16 cellular contexts compared by ENCODE assay signal in genomic region chr5:143271431-143271830, GRCh38.
"Had no signal": no experiment of that assay in that cellular context is flagged by ENCODE, and none has a peak within 500 bp of the region (broad histone marks: within the 10 kb centered on the region; RNA-seq: fewer than 3 reads in every experiment).

No MANE protein-coding gene starts in this region.

- H3K27me3 ChIP-seq: brain microvascular endothelial cell, esophagus muscularis mucosa, tibial artery, uterus had no signal

- H3K36me3 ChIP-seq: brain microvascular endothelial cell, esophagus muscularis mucosa, prostate gland, tibial artery, uterus had no signal

- H3K27ac ChIP-seq: brain microvascular endothelial cell, coronary artery, esophagus muscularis mucosa, prostate gland, tibial artery, uterus had no signal

- H3K4me1 ChIP-seq: esophagus muscularis mucosa, prostate gland, tibial artery, uterus had no signal

- H3K4me3 ChIP-seq: coronary artery, esophagus muscularis mucosa, prostate gland, tibial artery, uterus had no signal

- DNase-seq: activated CD4-positive, alpha-beta T cell treated with anti-CD3 and anti-CD28 coated beads, Interleukin-2, amount 50 U/mL, for 1 hour; activated CD8-positive, alpha-beta memory T cell treated with anti-CD3 and anti-CD28 coated beads for 24 hours; activated naive CD8-positive, alpha-beta T cell treated with anti-CD3 and anti-CD28 coated beads, Interleukin-2, amount 10 ng/mL, durations not matched to agents 7 days and 5 days; brain microvascular endothelial cell; effector CD4-positive, alpha-beta T cell; islet precursor cell; midbrain; right cardiac atrium; small intestine; stimulated activated CD4-positive, alpha-beta T cell treated with anti-CD3 and anti-CD28 coated beads, Interleukin-4, amount 100 ng/mL, for 24 hours; stimulated activated naive CD4-positive, alpha-beta T cell; tibial artery; uterus had no signal

- ATAC-seq: right cardiac atrium had no signal

- H3K9me3 ChIP-seq: prostate gland, tibial artery, uterus had no signal
